ENCODE assay signal across 23 cellular contexts in the genomic region with DNA sequence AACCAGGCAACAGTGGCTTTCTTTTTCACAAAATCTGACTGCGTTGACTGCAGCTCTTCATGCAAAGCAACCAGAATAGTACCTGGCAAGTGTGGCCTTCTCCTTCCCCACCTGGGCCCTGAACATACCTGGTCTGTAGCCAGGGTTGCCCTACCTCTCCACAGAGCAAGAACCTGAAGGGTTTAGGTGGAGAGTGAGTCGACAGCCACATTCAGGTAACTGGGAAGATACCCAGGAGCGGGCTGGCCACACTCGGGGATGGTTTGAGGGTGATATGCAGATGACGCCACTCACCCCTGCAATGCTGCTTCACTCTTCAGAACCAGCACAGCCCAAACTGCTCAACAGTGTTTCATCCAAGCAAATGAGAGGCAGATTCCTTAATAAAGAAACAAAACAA.
DNase-seq lines count a peak whose midpoint lies in the region; ATAC-seq, FAIRE-seq and TF ChIP-seq lines count a peak whose summit lies in the region.
"Had no signal": no experiment of that assay in that cellular context is flagged by ENCODE, and none has a peak within 500 bp of the region (broad histone marks: within the 10 kb centered on the region; RNA-seq: fewer than 3 reads in every experiment).

No MANE protein-coding gene starts in this region.

- H3F3A ChIP-seq in PC-9 (ENCODE audit: insufficient read depth, low read depth): peaks cover 39% of the 10 kb centered on the region

- no peak overlapping the region for H2BK5ac ChIP-seq in mesenchymal stem cell (ENCODE audit: low read depth, low read length, poor library complexity, severe bottlenecking)

- TF ChIP-seq EP300 in A549 (IDR thresholded peaks at IDR 0.05): no peak

- H3K4me3 ChIP-seq in A549 (no peak overlapping the region), PC-9 (peak overlapping the region; percentile 64), coronary artery (no peak overlapping the region), mesenchymal stem cell (ENCODE audit: insufficient read depth in 1 of 2, low read depth in 1 of 2, low read length in 2 of 2) (no peak overlapping the region)
- H3K4me3 ChIP-seq: BLaER1 treated with 17β-estradiol and CSF1 and Interleukin-3, amounts not matched to agents 10 nM and 100 nM; GM23338 had no signal

- H3K27ac Mint-ChIP-seq in effector memory CD8-positive, alpha-beta T cell: no peak overlapping the region
- H3K27ac Mint-ChIP-seq: B cell; CD8-positive, alpha-beta T cell; GM23338; IgD-negative memory B cell had no signal

- no peak for FAIRE-seq in A549 (lab: Jason Lieb, UNC)
- FAIRE-seq: GM19239 had no signal

- H4K91ac ChIP-seq in mesenchymal stem cell (ENCODE audit: low read length): peak overlapping the region; percentile 52

- peaks cover 3% of the 10 kb centered on the region for H3K36me3 Mint-ChIP-seq in effector memory CD8-positive, alpha-beta T cell (ENCODE audit: insufficient read depth)
- H3K36me3 Mint-ChIP-seq: CD8-positive, alpha-beta T cell; IgD-negative memory B cell had no signal

- no TSS peak for BruUV-seq in PC-9 (replicated peaks; lab: Mats Ljungman, UMichigan)

- no peak overlapping the region for H2BK12ac ChIP-seq in mesenchymal stem cell (ENCODE audit: low read length in 2 of 2)

- 0 out of 3 replicates have a peak, but pooled peaks cover 4% of the 10 kb centered on the region for H3K9me3 ChIP-seq in A549
- no peaks in the 10 kb centered on the region for H3K9me3 ChIP-seq in PC-9 (ENCODE audit: insufficient read depth, low read depth)
- peaks cover under 1% of the 10 kb centered on the region for H3K9me3 ChIP-seq in mesenchymal stem cell (ENCODE audit: control insufficient read depth, low read length)
- H3K9me3 ChIP-seq: BLaER1 treated with 17β-estradiol and CSF1 and Interleukin-3, amounts not matched to agents 10 nM and 100 nM had no signal

- H3K4me1 Mint-ChIP-seq in effector memory CD8-positive, alpha-beta T cell (ENCODE audit: low read depth in 2 of 2): no peaks in the 10 kb centered on the region
- H3K4me1 Mint-ChIP-seq: B cell, IgD-negative memory B cell had no signal

- H3K9me2 ChIP-seq in PC-9 (ENCODE audit: insufficient read depth): no peaks in the 10 kb centered on the region

- H4K8ac ChIP-seq in mesenchymal stem cell (ENCODE audit: low read length): no peak overlapping the region

- CTCF ChIA-PET in A549 (lab: Yijun Ruan, JAX): no interaction called here
- CTCF ChIA-PET in PC-9 (lab: Charles Lee): no interaction called here

- H3K4me1 ChIP-seq in A549 (peaks cover 25% of the 10 kb centered on the region), PC-9 (replicated peaks; ENCODE audit: insufficient read depth) (peaks cover 55% of the 10 kb centered on the region), mesenchymal stem cell (ENCODE audit: control insufficient read depth, insufficient read depth, low read depth, low read length) (peaks cover 5% of the 10 kb centered on the region)

- H3K27ac ChIP-seq in A549: peak overlapping the region; percentile 85 to 89
- peak overlapping the region; percentile 100 for H3K27ac ChIP-seq in PC-9
- H3K27ac ChIP-seq in coronary artery: no peak overlapping the region
- no peak overlapping the region for H3K27ac ChIP-seq in mesenchymal stem cell (ENCODE audit: low read length, poor library complexity, severe bottlenecking)
- H3K27ac ChIP-seq: HL-60 had no signal

- no peak for TF ChIP-seq CTCF in A549 (IDR thresholded peaks at IDR 0.05)
- no peak for TF ChIP-seq CTCF in PC-9 (conservative IDR thresholded peaks at IDR 0.05)
- no peak for TF ChIP-seq CTCF in coronary artery (IDR thresholded peaks at IDR 0.05)

- H2BK120ac ChIP-seq in mesenchymal stem cell (ENCODE audit: low read depth, low read length): no peak overlapping the region

- no peak overlapping the region for H3K4ac ChIP-seq in mesenchymal stem cell (ENCODE audit: low read depth in 1 of 2, low read length in 2 of 2)

- intact Hi-C loops in PC-9 (cut with micrococcal nuclease; ENCODE audit: unreplicated experiment): no loop called here

- no peaks in the 10 kb centered on the region for H4K20me1 ChIP-seq in PC-9 (ENCODE audit: insufficient read depth)
- H4K20me1 ChIP-seq: BLaER1 treated with 17β-estradiol and CSF1 and Interleukin-3, amounts not matched to agents 10 nM and 100 nM had no signal

- H3K4me2 ChIP-seq in A549: no peak overlapping the region
- H3K4me2 ChIP-seq in PC-9: peak overlapping the region; percentile 93
- no peak overlapping the region for H3K4me2 ChIP-seq in mesenchymal stem cell (ENCODE audit: low read length, poor library complexity, severe bottlenecking)
- H3K4me2 ChIP-seq: GM23338 had no signal

- peak overlapping the region; percentile 4 for H2AK5ac ChIP-seq in mesenchymal stem cell (ENCODE audit: low read length, severe bottlenecking)

- POLR2A ChIA-PET in A549 (lab: Yijun Ruan, JAX) (no interaction called here), PC-9 (lab: Charles Lee; ENCODE audit: unreplicated experiment) (no interaction called here)

- H3K79me1 ChIP-seq in mesenchymal stem cell (replicated peaks; ENCODE audit: low read length, poor library complexity, severe bottlenecking): no peaks in the 10 kb centered on the region

- DNase-seq in A549 (ENCODE audit: low read depth in 1 of 2, low spot score in 1 of 2) (no peak), PC-9 (no peak), coronary artery (ENCODE audit: low spot score) (peak; percentile 61), mesenchymal stem cell (no peak), NCI-H2029 treated with DMSO at 0.1 percent for 48 hours (lab: John Stamatoyannopoulos, UW) (no peak), activated gamma-delta T cell treated with Interleukin-2 at 50 U/mL for 16 hours (no peak)
- DNase-seq in effector memory CD8-positive, alpha-beta T cell: no peak
- DNase-seq: 8988T; CD8-positive, alpha-beta T cell; DMS 273 treated with DMSO at 0.1 percent for 48 hours; DMS53; DND-41; EL; H7; HFFc6 had no signal

- H3K9ac ChIP-seq in mesenchymal stem cell (ENCODE audit: low read length): no peak overlapping the region
- H3K9ac ChIP-seq: BLaER1 treated with 17β-estradiol and CSF1 and Interleukin-3, amounts not matched to agents 10 nM and 100 nM had no signal

- H3K18ac ChIP-seq in mesenchymal stem cell (ENCODE audit: low read depth in 1 of 2, low read length in 2 of 2): no peak overlapping the region

- H2AFZ ChIP-seq in PC-9: peak overlapping the region; percentile 40; the same call in 1 of the 2 replicates
- no peak overlapping the region for H2AFZ ChIP-seq in mesenchymal stem cell (ENCODE audit: low read depth, low read length)
- H2AFZ ChIP-seq: GM23338 had no signal

- H3K79me2 ChIP-seq in PC-9 (ENCODE audit: low read depth): peaks cover 25% of the 10 kb centered on the region

- H3K9me3 Mint-ChIP-seq in effector memory CD8-positive, alpha-beta T cell: peaks cover 0 to 2% of the 10 kb centered on the region in 2 donors
- H3K9me3 Mint-ChIP-seq: CD8-positive, alpha-beta T cell; GM23338; HFFc6; IgD-negative memory B cell had no signal

- TF ChIP-seq RAD21 in A549 (conservative IDR thresholded peaks at IDR 0.05 in 1 of 2, IDR thresholded peaks at IDR 0.05 in 1 of 2): no peak

- no peak overlapping the region for H3K14ac ChIP-seq in mesenchymal stem cell (ENCODE audit: low read length in 2 of 2)

- TF ChIP-seq POLR2A in A549 (IDR thresholded peaks at IDR 0.05; ENCODE audit: low read length): no peak

- no peak for ATAC-seq in A549
- ATAC-seq in GM19395 (IDR thresholded peaks at IDR 0.05; ENCODE audit: unreplicated experiment): no peak
- ATAC-seq in effector memory CD8-positive, alpha-beta T cell (replicated peaks): no peak
- ATAC-seq: CD8-positive, alpha-beta T cell; GM23338; HCT116 had no signal

- H3K36me3 ChIP-seq in PC-9 (ENCODE audit: low read depth) (no peaks in the 10 kb centered on the region), mesenchymal stem cell (ENCODE audit: control insufficient read depth in 1 of 2, insufficient read depth in 2 of 2, low read depth in 1 of 2, low read length in 2 of 2) (no peaks in the 10 kb centered on the region)
- H3K36me3 ChIP-seq: BLaER1 treated with 17β-estradiol and CSF1 and Interleukin-3, amounts not matched to agents 10 nM and 100 nM had no signal

- WGBS in A549 (ENCODE audit: missing lambda C conversion rate): 99% methylated on average over 5 of the region's 5 CpGs
- WGBS in mesenchymal stem cell: 98% methylated on average over 4 of the region's 5 CpGs

- H3K27me3 Mint-ChIP-seq in effector memory CD8-positive, alpha-beta T cell: peaks cover 9 to 65% of the 10 kb centered on the region in 2 donors

- no peak overlapping the region for H2BK15ac ChIP-seq in mesenchymal stem cell (ENCODE audit: low read depth, poor library complexity, severe bottlenecking)

- no peaks in the 10 kb centered on the region for H3K27me3 ChIP-seq in PC-9 (ENCODE audit: insufficient read depth, low read depth)
- H3K27me3 ChIP-seq in mesenchymal stem cell (ENCODE audit: control insufficient read depth in 1 of 2, insufficient read depth in 1 of 2, low read length in 2 of 2): peaks cover 0 to 19% of the 10 kb centered on the region in 2 experiments
- H3K27me3 ChIP-seq: BLaER1 treated with 17β-estradiol and CSF1 and Interleukin-3, amounts not matched to agents 10 nM and 100 nM had no signal

- H3K4me3 Mint-ChIP-seq in effector memory CD8-positive, alpha-beta T cell: no peak overlapping the region
- H3K4me3 Mint-ChIP-seq: B cell; CD8-positive, alpha-beta T cell; GM23338; HFFc6; IgD-negative memory B cell had no signal

- no peak overlapping the region for H3K23ac ChIP-seq in mesenchymal stem cell (ENCODE audit: low read length in 2 of 2)

TF ChIP-seq in A549, 52 proteins besides CTCF, POLR2A, EP300 and RAD21 (continues in another document):
- TF ChIP-seq CBX2 (IDR thresholded peaks at IDR 0.05; ENCODE audit: borderline replicate concordance, low read depth) (no peak), GATA3 (IDR thresholded peaks at IDR 0.05; ENCODE audit: borderline replicate concordance) (no peak), HES2 (IDR thresholded peaks at IDR 0.05) (no peak), CBX8 (IDR thresholded peaks at IDR 0.05) (no peak), HOXA7 (CRISPR knock-in tag; IDR thresholded peaks at IDR 0.05) (no peak), TFCP2L1 (CRISPR knock-in tag; IDR thresholded peaks at IDR 0.05) (no peak), E2F6 (IDR thresholded peaks at IDR 0.05; ENCODE audit: borderline replicate concordance, low read depth) (no peak), RFX5 (IDR thresholded peaks at IDR 0.05) (no peak), ESRRA (IDR thresholded peaks at IDR 0.05; ENCODE audit: borderline replicate concordance, low read length) (no peak), KDM5A (IDR thresholded peaks at IDR 0.05) (no peak), NR3C1 (IDR thresholded peaks at IDR 0.05) (no peak), RARB (CRISPR knock-in tag; IDR thresholded peaks at IDR 0.05) (no peak)

Comparison
In these comparisons a context has a peak if more than half of its experiments do, and no peak if none do; other contexts are left out.
1. H3K27ac ChIP-seq: peak in A549 (2 of 2) and PC-9 (single experiment); none in coronary artery (0 of 2) and mesenchymal stem cell (single experiment).